11 cellular contexts compared by ENCODE assay signal in the genomic region with DNA sequence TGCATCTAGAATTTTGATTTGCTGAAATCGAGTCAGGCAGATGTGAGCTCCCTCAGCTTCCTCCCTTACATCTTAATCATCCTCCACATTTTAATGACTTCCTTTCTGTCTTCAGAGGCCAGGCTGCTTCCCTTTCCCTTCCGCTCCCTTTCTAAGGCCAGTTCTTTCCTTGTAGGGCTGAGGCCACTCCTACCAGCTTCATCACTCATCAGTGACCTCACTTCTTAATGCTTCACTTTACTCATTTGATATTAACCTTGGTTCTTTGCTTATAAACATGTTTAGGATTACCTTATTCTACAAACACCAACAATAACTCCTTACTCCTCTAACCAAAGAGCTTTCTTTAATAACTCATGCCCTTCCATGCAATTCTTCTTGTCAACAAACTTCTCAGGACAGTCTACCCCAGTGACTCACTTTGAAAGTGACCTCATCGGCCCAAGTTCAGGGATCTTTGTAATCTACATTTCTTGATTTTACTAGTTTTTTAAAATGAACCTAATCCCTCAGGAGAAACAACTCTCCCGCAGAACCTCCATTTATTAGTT. TPM values are rescaled to one million over a fixed set of nuclear protein-coding genes. Genes with fewer than 3 reads are reported as not detected.
DNase-seq lines count a peak whose midpoint lies in the region; ATAC-seq, FAIRE-seq and TF ChIP-seq lines count a peak whose summit lies in the region.
"Had no signal": no experiment of that assay in that cellular context is flagged by ENCODE, and none has a peak within 500 bp of the region (broad histone marks: within the 10 kb centered on the region; RNA-seq: fewer than 3 reads in every experiment).

No MANE protein-coding gene starts in this region.

- H3K27ac ChIP-seq in ascending aorta (peak overlapping the region; percentile 27 to 41), tibial artery (peak overlapping the region in 1 of 2 donors; percentile 5), esophagus squamous epithelium (peak overlapping the region in 2 of 4 donors; percentile 1 to 16)

- H3K27me3 Mint-ChIP-seq in nephron (ENCODE audit: low read depth) = no peaks in the 10 kb centered on the region

- peaks cover 6% of the 10 kb centered on the region for H3K4me1 Mint-ChIP-seq in nephron

- TF ChIP-seq CTCF in ascending aorta (IDR thresholded peaks at IDR 0.05) (no peak), nephron (IDR thresholded peaks at IDR 0.05; ENCODE audit: unreplicated experiment in 3 of 3) (no peak), tibial artery (IDR thresholded peaks at IDR 0.05) (no peak), esophagus squamous epithelium (IDR thresholded peaks at IDR 0.05) (no peak)

- H3K4me3 ChIP-seq in ascending aorta = no peak overlapping the region
- H3K4me3 ChIP-seq in tibial artery = no peak overlapping the region
- H3K4me3 ChIP-seq in esophagus squamous epithelium = no peak overlapping the region
- H3K4me3 ChIP-seq: body of pancreas, skin epidermis had no signal

- no peaks in the 10 kb centered on the region for H3K9me3 Mint-ChIP-seq in nephron

- intact Hi-C loops in ascending aorta (cut with DNase I) (no loop called here), tibial artery (cut with DNase I; ENCODE audit: low total_unique reads) (no loop called here), esophagus squamous epithelium (cut with DNase I) (no loop called here)

- 52 to 67% methylated on average over 4 of the region's 4 CpGs for WGBS in esophagus squamous epithelium, 2 donors

- no peaks in the 10 kb centered on the region for H3K36me3 Mint-ChIP-seq in nephron (ENCODE audit: low read depth)

- no peak for FAIRE-seq in frontal cortex (lab: Jason Lieb, UNC)

- H3K27ac Mint-ChIP-seq in nephron = peak overlapping the region; percentile 3 to 22 (median 7)

- TF ChIP-seq POLR2A in esophagus squamous epithelium (IDR thresholded peaks at IDR 0.05) = no peak

- H3K27me3 ChIP-seq in ascending aorta = no peaks in the 10 kb centered on the region
- H3K27me3 ChIP-seq in tibial artery = no peaks in the 10 kb centered on the region
- H3K27me3 ChIP-seq in esophagus squamous epithelium = no peaks in the 10 kb centered on the region
- H3K27me3 ChIP-seq: body of pancreas had no signal

- H3K36me3 ChIP-seq in ascending aorta (no peaks in the 10 kb centered on the region), tibial artery (no peaks in the 10 kb centered on the region), esophagus squamous epithelium (peaks cover 0 to 35% (median 4%) of the 10 kb centered on the region in 3 donors)

- H3K9me3 ChIP-seq in ascending aorta (no peaks in the 10 kb centered on the region), tibial artery (no peaks in the 10 kb centered on the region), esophagus squamous epithelium (no peaks in the 10 kb centered on the region)
- H3K9me3 ChIP-seq: body of pancreas had no signal

- H3K4me1 ChIP-seq in ascending aorta = peaks cover 0 to 2% of the 10 kb centered on the region in 2 donors
- peaks cover 0 to 19% (median 6%) of the 10 kb centered on the region in 4 donors for H3K4me1 ChIP-seq in tibial artery
- H3K4me1 ChIP-seq in esophagus squamous epithelium = peaks cover 0 to 22% (median 0%) of the 10 kb centered on the region in 3 donors
- H3K4me1 ChIP-seq: body of pancreas had no signal

- DNase-seq in HS-5 (ENCODE audit: low read depth) = peak; percentile 20
- no peak for DNase-seq in ascending aorta (ENCODE audit: low spot score in 2 of 2)
- DNase-seq in tibial artery = no peak
- no peak for DNase-seq in esophagus squamous epithelium (lab: John Stamatoyannopoulos, UW)
- DNase-seq in frontal cortex (ENCODE audit: low spot score in 2 of 2) = no peak
- no peak for DNase-seq in GM19240 (ENCODE audit: insufficient read length, low spot score)
- DNase-seq: NCI-H748 treated with DMSO at 0.1 percent for 48 hours had no signal

- H3K4me3 Mint-ChIP-seq in nephron = no peak overlapping the region

- ATAC-seq in GM18870 (IDR thresholded peaks at IDR 0.05; ENCODE audit: unreplicated experiment) = peak; percentile 39
- ATAC-seq: body of pancreas had no signal

RNA-seq across cellular contexts. Expression of a gene that starts 23.9 kb away (rescaled TPM):
- not detected for total RNA-seq in ascending aorta
- total RNA-seq in esophagus squamous epithelium = 1 to 10 TPM; 2.3 to 6.0 (median 3.6) TPM
- total RNA-seq in frontal cortex = not detected

RNA-seq across cellular contexts. Expression of a gene that starts 57.1 kb away (rescaled TPM):
- total RNA-seq in ascending aorta (not detected), esophagus squamous epithelium (10 to 100 TPM in 1 of 4 donors, 1 to 10 TPM in 2, under 1 TPM in 1; 0.42 to 11.1 (median 3.3) TPM), frontal cortex (1.2 TPM)
